In the genomic region with DNA sequence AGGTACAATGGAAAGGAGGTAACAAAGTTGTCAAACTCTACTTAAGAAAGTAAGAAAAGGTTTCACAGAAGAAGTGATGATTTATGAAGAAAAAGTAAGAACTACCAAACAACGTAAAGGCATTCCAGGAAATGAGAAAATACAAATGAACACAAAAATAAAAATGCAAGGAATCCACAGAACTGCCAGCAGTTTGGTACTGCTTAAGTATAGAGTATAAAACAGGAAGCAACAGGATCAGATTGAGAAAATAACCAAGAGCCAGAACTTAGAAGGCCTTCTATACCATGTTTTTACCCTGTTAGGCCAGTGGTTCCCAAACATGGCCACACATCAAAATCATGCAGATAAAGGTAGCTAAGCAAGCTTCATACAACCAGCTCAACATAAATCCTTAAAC, we compare ENCODE assay signal across 18 cellular contexts. TPM values are rescaled to one million over a fixed set of nuclear protein-coding genes. Genes with fewer than 3 reads are reported as not detected.
"Had no signal": no experiment of that assay in that cellular context is flagged by ENCODE, and none has a peak within 500 bp of the region (broad histone marks: within the 10 kb centered on the region; RNA-seq: fewer than 3 reads in every experiment).

No MANE protein-coding gene starts in this region.

- H3K27me3 ChIP-seq: breast epithelium, gastroesophageal sphincter, heart right ventricle, neural progenitor cell, ovary had no signal

- H3K36me3 ChIP-seq: breast epithelium, neural progenitor cell, ovary had no signal

- FAIRE-seq: islet of Langerhans had no signal

- H2AFZ ChIP-seq: neural progenitor cell had no signal

- H3K4me1 ChIP-seq: neural progenitor cell had no signal

- H3K4me2 ChIP-seq: neural progenitor cell had no signal

- H3K27me3 Mint-ChIP-seq: activated naive CD8-positive, alpha-beta T cell treated with anti-CD3 and anti-CD28 coated beads for 36 hours; naive B cell had no signal

- H3K27ac ChIP-seq: breast epithelium, gastroesophageal sphincter, heart right ventricle, neural progenitor cell, ovary, thoracic aorta had no signal

- H3K9me3 Mint-ChIP-seq: activated naive CD8-positive, alpha-beta T cell treated with anti-CD3 and anti-CD28 coated beads for 36 hours; neural progenitor cell had no signal

- H3K9me3 ChIP-seq: breast epithelium, gastroesophageal sphincter, ovary, thoracic aorta had no signal

- H3K4me1 Mint-ChIP-seq: neural progenitor cell had no signal

- H3K4me3 Mint-ChIP-seq: activated naive CD8-positive, alpha-beta T cell treated with anti-CD3 and anti-CD28 coated beads for 36 hours; naive B cell; neural progenitor cell had no signal

- H3K27ac Mint-ChIP-seq: activated naive CD8-positive, alpha-beta T cell treated with anti-CD3 and anti-CD28 coated beads for 36 hours; neural progenitor cell had no signal

- DNase-seq: activated CD4-positive, alpha-beta T cell treated with anti-CD3 and anti-CD28 coated beads, Interleukin-2, amount 50 U/mL, for 48 hours; activated CD4-positive, CD25-positive, alpha-beta regulatory T cell treated with anti-CD3 and anti-CD28 coated beads, Interleukin-2, amount 50 U/mL, for 72 hours; activated naive CD8-positive, alpha-beta T cell treated with anti-CD3 and anti-CD28 coated beads for 36 hours; anterior cingulate cortex; heart right ventricle; naive B cell; ovary; stimulated activated CD4-positive, alpha-beta T cell treated with anti-CD3 and anti-CD28 coated beads, Interleukin-1b, Interleukin-23, amount 100 ng/mL, for 48 hours; T-helper 9 cell had no signal

- H3K4me3 ChIP-seq: breast epithelium, gastroesophageal sphincter, heart right ventricle, neural progenitor cell, ovary, thoracic aorta had no signal

- ATAC-seq: gastroesophageal sphincter, heart right ventricle had no signal

- H3K9ac ChIP-seq: neural progenitor cell had no signal

RNA-seq across cellular contexts. Expression of a gene that starts 53.2 kb away (rescaled TPM):
- total RNA-seq: activated naive CD8-positive, alpha-beta T cell treated with anti-CD3 and anti-CD28 coated beads for 36 hours; dermis microvascular lymphatic vessel endothelial cell; epithelial cell of proximal tubule; gastroesophageal sphincter; lung microvascular endothelial cell; ovary; thoracic aorta; ureter had no signal
- polyA plus RNA-seq: ovary had no signal
